ENCODE assay signal across 24 cellular contexts in genomic region chr19:11675569-11675968, GRCh38.
"Had no signal": no experiment of that assay in that cellular context is flagged by ENCODE, and none has a peak within 500 bp of the region (broad histone marks: within the 10 kb centered on the region; RNA-seq: fewer than 3 reads in every experiment).

No MANE protein-coding gene starts in this region.

- H3K27ac Mint-ChIP-seq: naive thymus-derived CD4-positive, alpha-beta T cell; natural killer cell; nephron; neural progenitor cell; progenitor cell of endocrine pancreas; stimulated activated effector memory CD8-positive, alpha-beta T cell treated with anti-CD3 and anti-CD28 coated beads, Interleukin-12 subunit alpha, Interleukin-12 subunit beta, amount 100 ng/mL, for 72 hours; stimulated activated naive B cell treated with anti-CD40 and anti-IgM and Interleukin-4, amounts not matched to agents 10 μg/mL and 1 μg/mL and 100 μg/mL, for 72 hours had no signal

- FAIRE-seq: small intestine, urothelium cell line had no signal

- H3K4me3 Mint-ChIP-seq: natural killer cell; nephron; neural progenitor cell; stimulated activated effector memory CD8-positive, alpha-beta T cell treated with anti-CD3 and anti-CD28 coated beads, Interleukin-12 subunit alpha, Interleukin-12 subunit beta, amount 100 ng/mL, for 72 hours; stimulated activated naive B cell treated with anti-CD40 and anti-IgM and Interleukin-4, amounts not matched to agents 10 μg/mL and 1 μg/mL and 100 μg/mL, for 72 hours had no signal

- ATAC-seq: naive thymus-derived CD4-positive, alpha-beta T cell; natural killer cell; psoas muscle; right cardiac atrium; right lobe of liver; stimulated activated effector memory CD8-positive, alpha-beta T cell treated with anti-CD3 and anti-CD28 coated beads, Interleukin-12 subunit alpha, Interleukin-12 subunit beta, amount 100 ng/mL, for 72 hours; stimulated activated naive B cell treated with anti-CD40 and anti-IgM and Interleukin-4, amounts not matched to agents 10 μg/mL and 1 μg/mL and 100 μg/mL, for 72 hours had no signal

- H3K36me3 Mint-ChIP-seq: natural killer cell; stimulated activated effector memory CD8-positive, alpha-beta T cell treated with anti-CD3 and anti-CD28 coated beads, Interleukin-12 subunit alpha, Interleukin-12 subunit beta, amount 100 ng/mL, for 72 hours had no signal

- DNase-seq: naive thymus-derived CD4-positive, alpha-beta T cell; natural killer cell; occipital lobe; ovary; psoas muscle; right cardiac atrium; right lobe of liver; sigmoid colon; small intestine; stimulated activated CD4-positive, alpha-beta T cell treated with anti-CD3 and anti-CD28 coated beads, Interleukin-15, amount 100 ng/mL, for 24 hours; stimulated activated CD4-positive, alpha-beta T cell treated with anti-CD3 and anti-CD28 coated beads, Interleukin-2, amount 100 ng/mL, for 24 hours; stimulated activated CD4-positive, alpha-beta T cell treated with anti-CD3 and anti-CD28 coated beads, Interleukin-2, amount 100 ng/mL, for 48 hours; stimulated activated CD4-positive, alpha-beta T cell treated with anti-CD3 and anti-CD28 coated beads, Interleukin-4, amount 100 ng/mL, for 24 hours; stimulated activated naive B cell treated with anti-CD40 and anti-IgM and Interleukin-4, amounts not matched to agents 10 μg/mL and 1 μg/mL and 100 μg/mL, for 72 hours; stimulated activated naive CD4-positive, alpha-beta T cell treated with Interleukin-2 at 50 U/mL for 16 hours; stomach; thyroid gland; trophoblast cell; upper lobe of left lung had no signal

- H3K4me1 Mint-ChIP-seq: nephron; neural progenitor cell; stimulated activated effector memory CD8-positive, alpha-beta T cell treated with anti-CD3 and anti-CD28 coated beads, Interleukin-12 subunit alpha, Interleukin-12 subunit beta, amount 100 ng/mL, for 72 hours had no signal
